ENCODE assay signal across 10 cellular contexts in genomic region chr4:75727073-75727472, GRCh38. TPM values are rescaled to one million over a fixed set of nuclear protein-coding genes. Genes with fewer than 3 reads are reported as not detected.
DNase-seq lines count a peak whose midpoint lies in the region; ATAC-seq and TF ChIP-seq lines count a peak whose summit lies in the region.
"Had no signal": no experiment of that assay in that cellular context is flagged by ENCODE, and none has a peak within 500 bp of the region (broad histone marks: within the 10 kb centered on the region; RNA-seq: fewer than 3 reads in every experiment).

No MANE protein-coding gene starts in this region.

- no peak overlapping the region for H3K23ac ChIP-seq in mesenchymal stem cell (ENCODE audit: low read length in 2 of 2)

- H2AFZ ChIP-seq in mesenchymal stem cell (ENCODE audit: low read depth, low read length) = no peak overlapping the region

- TF ChIP-seq CTCF in heart right ventricle (IDR thresholded peaks at IDR 0.05) (no peak), upper lobe of left lung (IDR thresholded peaks at IDR 0.05) (no peak), left lung (IDR thresholded peaks at IDR 0.05) (no peak)

- H3K36me3 ChIP-seq in heart right ventricle (no peaks in the 10 kb centered on the region), adipocyte (ENCODE audit: control insufficient read depth, insufficient read depth, low read length, severe bottlenecking) (no peaks in the 10 kb centered on the region), mesenchymal stem cell (ENCODE audit: control insufficient read depth in 1 of 2, insufficient read depth in 2 of 2, low read depth in 1 of 2, low read length in 2 of 2) (no peaks in the 10 kb centered on the region), upper lobe of left lung (no peaks in the 10 kb centered on the region), left lung (no peaks in the 10 kb centered on the region)

- no peak overlapping the region for H3K4ac ChIP-seq in mesenchymal stem cell (ENCODE audit: low read depth in 1 of 2, low read length in 2 of 2)

- no peak overlapping the region for H2BK12ac ChIP-seq in mesenchymal stem cell (ENCODE audit: low read length in 2 of 2)

- H4K8ac ChIP-seq in mesenchymal stem cell (ENCODE audit: low read length) = no peak overlapping the region

- no peak overlapping the region for H2AK5ac ChIP-seq in mesenchymal stem cell (ENCODE audit: low read length, severe bottlenecking)

- H3K18ac ChIP-seq in mesenchymal stem cell (ENCODE audit: low read depth in 1 of 2, low read length in 2 of 2) = no peak overlapping the region

- H3K4me3 ChIP-seq in heart right ventricle = peak overlapping the region in 8 of 10 donors; percentile 8 to 99 (median 92)
- H3K4me3 ChIP-seq in adipocyte (ENCODE audit: low read length) = peak overlapping the region; percentile 99
- H3K4me3 ChIP-seq in mesenchymal stem cell (ENCODE audit: insufficient read depth in 1 of 2, low read depth in 1 of 2, low read length in 2 of 2) = peak overlapping the region in 1 of 2 experiments; percentile 91
- peak overlapping the region in 2 of 4 donors; percentile 2 to 7 for H3K4me3 ChIP-seq in upper lobe of left lung
- H3K4me3 ChIP-seq in left lung = no peak overlapping the region

- DNase-seq in heart right ventricle (no peak), left ventricle myocardium superior (no peak), adipocyte (ENCODE audit: low read depth) (peak; percentile 43), mesenchymal stem cell (no peak), upper lobe of left lung (no peak), NCI-H2081 (lab: John Stamatoyannopoulos, UW) (no peak), hypothalamus (lab: John Stamatoyannopoulos, UW) (no peak), left lung (no peak)
- DNase-seq: kidney, NCI-H1436 had no signal

- peaks cover 3 to 77% (median 61%) of the 10 kb centered on the region in 9 donors for H3K4me1 ChIP-seq in heart right ventricle
- peaks cover 49% of the 10 kb centered on the region for H3K4me1 ChIP-seq in adipocyte (ENCODE audit: control insufficient read depth, insufficient read depth, low read length)
- H3K4me1 ChIP-seq in mesenchymal stem cell (ENCODE audit: control insufficient read depth, insufficient read depth, low read depth, low read length) = peaks cover 5% of the 10 kb centered on the region
- H3K4me1 ChIP-seq in upper lobe of left lung = peaks cover 19 to 57% (median 30%) of the 10 kb centered on the region in 4 donors
- H3K4me1 ChIP-seq in left lung = peaks cover 26 to 68% of the 10 kb centered on the region in 2 donors

- no peak overlapping the region for H2BK5ac ChIP-seq in mesenchymal stem cell (ENCODE audit: low read depth, low read length, poor library complexity, severe bottlenecking)

- no peaks in the 10 kb centered on the region for H3K9me3 ChIP-seq in heart right ventricle
- H3K9me3 ChIP-seq in adipocyte (ENCODE audit: control insufficient read depth, low read length) = no peaks in the 10 kb centered on the region
- no peaks in the 10 kb centered on the region for H3K9me3 ChIP-seq in mesenchymal stem cell (ENCODE audit: control insufficient read depth, low read length)
- no peaks in the 10 kb centered on the region for H3K9me3 ChIP-seq in upper lobe of left lung
- no peaks in the 10 kb centered on the region for H3K9me3 ChIP-seq in left lung

- no peak for ATAC-seq in heart right ventricle
- no peak for ATAC-seq in left ventricle myocardium superior
- ATAC-seq in upper lobe of left lung (ENCODE audit: low FRiP score in 2 of 2) = no peak
- ATAC-seq in left lung = no peak

- TF ChIP-seq POLR2A in upper lobe of left lung (IDR thresholded peaks at IDR 0.05) = no peak

- no peak overlapping the region for H3K14ac ChIP-seq in mesenchymal stem cell (ENCODE audit: low read length in 2 of 2)

- H3K27me3 ChIP-seq in heart right ventricle = no peaks in the 10 kb centered on the region
- no peaks in the 10 kb centered on the region for H3K27me3 ChIP-seq in adipocyte (replicated peaks; ENCODE audit: control insufficient read depth, insufficient read depth, low read length)
- no peaks in the 10 kb centered on the region for H3K27me3 ChIP-seq in mesenchymal stem cell (ENCODE audit: control insufficient read depth in 1 of 2, insufficient read depth in 1 of 2, low read length in 2 of 2)
- no peaks in the 10 kb centered on the region for H3K27me3 ChIP-seq in upper lobe of left lung
- H3K27me3 ChIP-seq in left lung = no peaks in the 10 kb centered on the region

- peak in 1 of 4 donors; percentile 10 for TF ChIP-seq EP300 in upper lobe of left lung (IDR thresholded peaks at IDR 0.05)

- H3K9ac ChIP-seq in adipocyte (ENCODE audit: low read length) (peak overlapping the region; percentile 100), mesenchymal stem cell (ENCODE audit: low read length) (peak overlapping the region; percentile 99)

- no peak overlapping the region for H2BK120ac ChIP-seq in mesenchymal stem cell (ENCODE audit: low read depth, low read length)

- no peak overlapping the region for H4K91ac ChIP-seq in mesenchymal stem cell (ENCODE audit: low read length)

- no peak overlapping the region for H3K4me2 ChIP-seq in mesenchymal stem cell (ENCODE audit: low read length, poor library complexity, severe bottlenecking)

- intact Hi-C loops in heart right ventricle (cut with DNase I) = loop anchor here in 3 of 10 donors (10.0 kb wide), 2 partner anchors 52 to 212 kb away; partner anchors contain the start of genes G3BP2 (in 2 of the 3), RCHY1 (in 1 of the 3) and THAP6 (in 1 of the 3)
- intact Hi-C loops in left ventricle myocardium superior (cut with micrococcal nuclease) = loop anchor here (10.0 kb wide), 1 partner anchor 52 kb away; the partner anchor contains the start of gene G3BP2
- intact Hi-C loops in left lung (cut with DNase I) = loop anchor here in 1 of 2 donors (10.0 kb wide), 1 partner anchor 52 kb away; the partner anchor contains the start of gene G3BP2

- H3K27ac ChIP-seq in heart right ventricle (peak overlapping the region; percentile 31 to 99 (median 94)), mesenchymal stem cell (ENCODE audit: low read length, poor library complexity, severe bottlenecking) (no peak overlapping the region), upper lobe of left lung (peak overlapping the region in 3 of 4 donors; percentile 1 to 31 (median 6)), left lung (no peak overlapping the region)

- H2BK15ac ChIP-seq in mesenchymal stem cell (ENCODE audit: low read depth, poor library complexity, severe bottlenecking) = no peak overlapping the region

- 51 to 57% methylated on average over 1 of the region's 1 CpG for WGBS in heart right ventricle, 2 donors
- no CpG with 5 or more reads among the region's 1 CpG for WGBS in mesenchymal stem cell
- 41 to 64% methylated on average over 1 of the region's 1 CpG for WGBS in upper lobe of left lung, 2 donors

- H3K79me1 ChIP-seq in mesenchymal stem cell (replicated peaks; ENCODE audit: low read length, poor library complexity, severe bottlenecking) = peaks cover 2% of the 10 kb centered on the region

RNA-seq across cellular contexts. Expression of gene USO1, which starts 2.7 kb away (rescaled TPM):
- total RNA-seq in heart right ventricle (10 to 100 TPM; 71.2 to 98.7 (median 81.5) TPM), left ventricle myocardium superior (96.8 TPM), upper lobe of left lung (100 to 1,000 TPM in 1 of 6 donors, 10 to 100 TPM in 5; 23.7 to 111 (median 54.3) TPM), left lung (10 to 100 TPM; 64.2 to 72.0 TPM)
- polyA plus RNA-seq in heart right ventricle = 10 to 100 TPM; 43.8 to 45.1 TPM
- 68.2 TPM for polyA plus RNA-seq in mesenchymal stem cell (2013, experiment 1 of 2)
- 72.2 TPM for polyA plus RNA-seq in mesenchymal stem cell (2013, experiment 2 of 2)

RNA-seq across cellular contexts. Expression of gene G3BP2, which starts 53.9 kb away (rescaled TPM):
- total RNA-seq in heart right ventricle = 100 to 1,000 TPM in 2 of 10 donors, 10 to 100 TPM in 8; 75.7 to 119 (median 89.8) TPM
- 10 to 100 TPM; 10.6 to 24.2 TPM for polyA plus RNA-seq in heart right ventricle
- total RNA-seq in left ventricle myocardium superior = 74.1 TPM
- 99.9 TPM for polyA plus RNA-seq in mesenchymal stem cell (2013, experiment 1 of 2)
- polyA plus RNA-seq in mesenchymal stem cell (2013, experiment 2 of 2) = 101 TPM
- 100 to 1,000 TPM in 3 of 6 donors, 10 to 100 TPM in 3; 42.8 to 121 (median 97.1) TPM for total RNA-seq in upper lobe of left lung
- 100 to 1,000 TPM; 105 to 119 TPM for total RNA-seq in left lung

Comparison
In these comparisons a context has a peak if more than half of its experiments do, and no peak if none do; other contexts are left out.
1. H3K27ac ChIP-seq: peak in heart right ventricle (10 of 10) and upper lobe of left lung (3 of 4); none in mesenchymal stem cell (single experiment) and left lung (0 of 2).
2. H3K4me3 ChIP-seq: peak in heart right ventricle (8 of 10) and adipocyte (single experiment); none in left lung (0 of 2).